ENCODE assay signal across 8 cellular contexts in genomic region chrX:24464498-24464835, GRCh38. TPM values are rescaled to one million over a fixed set of nuclear protein-coding genes. Genes with fewer than 3 reads are reported as not detected.
DNase-seq lines count a peak whose midpoint lies in the region; ATAC-seq and TF ChIP-seq lines count a peak whose summit lies in the region.

No MANE protein-coding gene starts in this region.

- no peak for TF ChIP-seq EP300 in suprapubic skin (IDR thresholded peaks at IDR 0.05)

- DNase-seq in T-helper 2 cell treated with Interferon-gamma antibody and Interleukin-4, amounts not matched to agents 5 μg/mL and 100 μg/mL, for 36 hours (ENCODE audit: low spot score) = no peak
- DNase-seq in T-helper 2 cell = no peak
- DNase-seq in activated naive CD8-positive, alpha-beta T cell treated with anti-CD3 and anti-CD28 coated beads, Interleukin-2, amount 50 U/mL, for 24 hours = no peak
- DNase-seq in left lobe of liver (ENCODE audit: low spot score) = no peak
- DNase-seq in suprapubic skin (ENCODE audit: low spot score in 2 of 2) = peak in 1 of 2 donors; percentile 59
- no peak for DNase-seq in RPMI8226

- peak overlapping the region; percentile 71 for H3K4me3 ChIP-seq in suprapubic skin

- H3K27ac Mint-ChIP-seq in T-helper 2 cell treated with Interferon-gamma antibody and Interleukin-4, amounts not matched to agents 5 μg/mL and 100 μg/mL, for 36 hours = peak overlapping the region; percentile 85
- peak overlapping the region; percentile 79 for H3K27ac Mint-ChIP-seq in activated naive CD8-positive, alpha-beta T cell treated with anti-CD3 and anti-CD28 coated beads, Interleukin-2, amount 50 U/mL, for 24 hours

- no peak for TF ChIP-seq CTCF in suprapubic skin (IDR thresholded peaks at IDR 0.05)

- H3K36me3 Mint-ChIP-seq in T-helper 2 cell treated with Interferon-gamma antibody and Interleukin-4, amounts not matched to agents 5 μg/mL and 100 μg/mL, for 36 hours (ENCODE audit: low read depth) = peaks cover 4% of the 10 kb centered on the region
- peaks cover 3% of the 10 kb centered on the region for H3K36me3 Mint-ChIP-seq in activated naive CD8-positive, alpha-beta T cell treated with anti-CD3 and anti-CD28 coated beads, Interleukin-2, amount 50 U/mL, for 24 hours (ENCODE audit: low read depth)

- H3K4me1 ChIP-seq in suprapubic skin = peaks cover 14% of the 10 kb centered on the region

- whole genome bisulfite sequencing in suprapubic skin = 35% methylated on average over 5 of the region's 5 CpGs

- H3K27me3 ChIP-seq in suprapubic skin = no peaks in the 10 kb centered on the region

- no peak for TF ChIP-seq POLR2A in suprapubic skin (IDR thresholded peaks at IDR 0.05)

- peak overlapping the region; percentile 79 for H3K27ac ChIP-seq in suprapubic skin

- ATAC-seq in activated naive CD8-positive, alpha-beta T cell treated with anti-CD3 and anti-CD28 coated beads, Interleukin-2, amount 50 U/mL, for 24 hours = no peak
- ATAC-seq in left lobe of liver (peak; percentile 70), HG02763 (IDR thresholded peaks at IDR 0.05; ENCODE audit: unreplicated experiment) (no peak), HG02798 (IDR thresholded peaks at IDR 0.05; ENCODE audit: poor library complexity, unreplicated experiment) (no peak)

- peak overlapping the region; percentile 84 for H3K4me3 Mint-ChIP-seq in T-helper 2 cell treated with Interferon-gamma antibody and Interleukin-4, amounts not matched to agents 5 μg/mL and 100 μg/mL, for 36 hours
- peak overlapping the region; percentile 74 for H3K4me3 Mint-ChIP-seq in activated naive CD8-positive, alpha-beta T cell treated with anti-CD3 and anti-CD28 coated beads, Interleukin-2, amount 50 U/mL, for 24 hours

- H3K9me3 Mint-ChIP-seq in T-helper 2 cell treated with Interferon-gamma antibody and Interleukin-4, amounts not matched to agents 5 μg/mL and 100 μg/mL, for 36 hours = no peaks in the 10 kb centered on the region
- no peaks in the 10 kb centered on the region for H3K9me3 Mint-ChIP-seq in activated naive CD8-positive, alpha-beta T cell treated with anti-CD3 and anti-CD28 coated beads, Interleukin-2, amount 50 U/mL, for 24 hours

- H3K9me3 ChIP-seq in suprapubic skin = no peaks in the 10 kb centered on the region

- H3K36me3 ChIP-seq in suprapubic skin = no peaks in the 10 kb centered on the region

- peaks cover 23% of the 10 kb centered on the region for H3K4me1 Mint-ChIP-seq in T-helper 2 cell treated with Interferon-gamma antibody and Interleukin-4, amounts not matched to agents 5 μg/mL and 100 μg/mL, for 36 hours (ENCODE audit: low read depth)
- peaks cover 37% of the 10 kb centered on the region for H3K4me1 Mint-ChIP-seq in activated naive CD8-positive, alpha-beta T cell treated with anti-CD3 and anti-CD28 coated beads, Interleukin-2, amount 50 U/mL, for 24 hours

- H3K27me3 Mint-ChIP-seq in T-helper 2 cell treated with Interferon-gamma antibody and Interleukin-4, amounts not matched to agents 5 μg/mL and 100 μg/mL, for 36 hours (ENCODE audit: low read depth) = peaks cover 3% of the 10 kb centered on the region
- no peaks in the 10 kb centered on the region for H3K27me3 Mint-ChIP-seq in activated naive CD8-positive, alpha-beta T cell treated with anti-CD3 and anti-CD28 coated beads, Interleukin-2, amount 50 U/mL, for 24 hours

RNA-seq across cellular contexts. Expression of gene PDK3, which starts 0.6 kb away (rescaled TPM):
- 12.6 TPM for total RNA-seq in left lobe of liver
- total RNA-seq in suprapubic skin = 10 to 100 TPM; 39.7 to 83.0 (median 60.2) TPM
